9 cellular contexts compared by ENCODE assay signal in the genomic region with DNA sequence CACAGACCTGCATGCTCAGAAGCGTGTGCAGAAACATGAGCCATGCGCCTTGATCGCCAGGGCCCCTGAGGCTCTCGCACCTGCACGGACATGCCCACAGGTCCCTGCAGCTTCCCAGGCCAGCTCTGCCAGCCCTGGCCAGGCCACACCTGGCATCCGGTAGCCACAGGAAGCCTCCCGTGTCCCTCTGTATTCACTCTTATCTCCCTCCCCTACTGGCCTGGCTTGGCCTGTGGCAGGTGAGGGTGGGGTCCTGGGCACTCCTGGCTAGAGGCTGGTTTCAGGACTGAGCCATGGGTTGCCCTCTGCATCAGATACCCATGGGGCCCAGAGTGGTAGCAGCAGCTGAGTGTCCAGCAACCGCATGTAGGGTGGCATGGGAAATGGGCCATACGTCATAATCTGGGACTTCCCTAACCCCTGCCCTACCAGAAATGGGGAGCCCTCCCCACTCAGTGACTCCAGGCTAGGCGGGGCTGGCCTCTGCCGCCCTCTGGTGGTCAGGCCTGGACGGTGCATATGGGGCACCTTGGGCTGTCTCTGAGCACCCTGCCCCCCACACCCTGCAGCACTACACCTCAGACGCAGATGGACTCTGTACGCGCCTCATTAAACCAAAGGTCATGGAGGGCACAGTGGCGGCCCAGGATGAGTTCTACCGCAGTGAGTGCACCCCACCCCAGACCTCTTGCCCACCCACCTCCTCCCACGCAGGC. TPM values are rescaled to one million over a fixed set of nuclear protein-coding genes. Genes with fewer than 3 reads are reported as not detected.
DNase-seq lines count a peak whose midpoint lies in the region; ATAC-seq, FAIRE-seq and TF ChIP-seq lines count a peak whose summit lies in the region.
"Had no signal": no experiment of that assay in that cellular context is flagged by ENCODE, and none has a peak within 500 bp of the region (broad histone marks: within the 10 kb centered on the region; RNA-seq: fewer than 3 reads in every experiment).

No MANE protein-coding gene starts in this region.

- ATAC-seq in GM21447 (IDR thresholded peaks at IDR 0.05; ENCODE audit: unreplicated experiment) (peak; percentile 65), GM19395 (IDR thresholded peaks at IDR 0.05; ENCODE audit: unreplicated experiment) (no peak)

- H3K4me1 Mint-ChIP-seq in T-helper 2 cell treated with Interferon-gamma antibody and Interleukin-4, amounts not matched to agents 5 μg/mL and 100 μg/mL, for 36 hours (ENCODE audit: low read depth), result peaks cover 30% of the 10 kb centered on the region

- TF ChIP-seq CTCF in D721Med (IDR thresholded peaks at IDR 0.05; ENCODE audit: insufficient read depth, missing control alignments), result peak; percentile 76
- peak; percentile 97 for TF ChIP-seq CTCF in LNCAP (IDR thresholded peaks at IDR 0.05)
- peak; percentile 96 to 98 for TF ChIP-seq CTCF in right atrium auricular region (IDR thresholded peaks at IDR 0.05)

- H3K9me3 Mint-ChIP-seq in T-helper 2 cell treated with Interferon-gamma antibody and Interleukin-4, amounts not matched to agents 5 μg/mL and 100 μg/mL, for 36 hours, result no peaks in the 10 kb centered on the region

- FAIRE-seq in D721Med (lab: Jason Lieb, UNC) (no peak), small intestine (lab: Jason Lieb, UNC) (no peak)
- FAIRE-seq: colon had no signal

- H3K9me3 ChIP-seq in right atrium auricular region, result no peaks in the 10 kb centered on the region
- no peaks in the 10 kb centered on the region for H3K9me3 ChIP-seq in small intestine (ENCODE audit: control insufficient read depth, low read depth)

- H3K4me3 ChIP-seq in right atrium auricular region (no peak overlapping the region), small intestine (ENCODE audit: low read depth in 1 of 2, low read length in 2 of 2) (no peak overlapping the region)

- H3K27ac Mint-ChIP-seq in T-helper 2 cell treated with Interferon-gamma antibody and Interleukin-4, amounts not matched to agents 5 μg/mL and 100 μg/mL, for 36 hours, result peak overlapping the region; percentile 77

- H3K4me1 ChIP-seq in right atrium auricular region, result peaks cover 0 to 35% of the 10 kb centered on the region in 2 donors
- H3K4me1 ChIP-seq in small intestine (ENCODE audit: control insufficient read depth in 2 of 2, insufficient read depth in 1 of 2, low read depth in 1 of 2, low read length in 1 of 2), result peaks cover 2 to 4% of the 10 kb centered on the region in 2 donors

- peaks cover 59% of the 10 kb centered on the region for H3K36me3 Mint-ChIP-seq in T-helper 2 cell treated with Interferon-gamma antibody and Interleukin-4, amounts not matched to agents 5 μg/mL and 100 μg/mL, for 36 hours (ENCODE audit: low read depth)

- peaks cover 39% of the 10 kb centered on the region for H3K36me3 ChIP-seq in right atrium auricular region
- peaks cover 4 to 13% of the 10 kb centered on the region in 2 donors for H3K36me3 ChIP-seq in small intestine (ENCODE audit: control insufficient read depth in 2 of 2, insufficient read depth in 2 of 2, low read length in 2 of 2)

- no peak overlapping the region for H3K4me3 Mint-ChIP-seq in T-helper 2 cell treated with Interferon-gamma antibody and Interleukin-4, amounts not matched to agents 5 μg/mL and 100 μg/mL, for 36 hours

- 12 to 38% (median 20%) methylated on average over 18 of the region's 18 CpGs for WGBS in small intestine, 3 donors

- DNase-seq in D721Med (ENCODE audit: insufficient read length, low spot score) (peak; percentile 81), right atrium auricular region (ENCODE audit: low spot score) (peak; percentile 83), small intestine (peak; percentile 93)
- peak; percentile 84 for DNase-seq in T-helper 2 cell treated with Interferon-gamma antibody and Interleukin-4, amounts not matched to agents 5 μg/mL and 100 μg/mL, for 36 hours (ENCODE audit: low spot score)

- no peaks in the 10 kb centered on the region for H3K27me3 ChIP-seq in right atrium auricular region
- H3K27me3 ChIP-seq in small intestine (ENCODE audit: control insufficient read depth in 2 of 2, insufficient read depth in 2 of 2, low read length in 2 of 2), result no peaks in the 10 kb centered on the region

- peak overlapping the region; percentile 31 for H3K27ac ChIP-seq in angular gyrus (ENCODE audit: low read depth, low read length)
- H3K27ac ChIP-seq in right atrium auricular region, result peak overlapping the region; percentile 72 to 80
- peak overlapping the region; percentile 60 to 73 for H3K27ac ChIP-seq in small intestine (ENCODE audit: low read depth in 1 of 2, low read length in 1 of 2)

- no peaks in the 10 kb centered on the region for H3K27me3 Mint-ChIP-seq in T-helper 2 cell treated with Interferon-gamma antibody and Interleukin-4, amounts not matched to agents 5 μg/mL and 100 μg/mL, for 36 hours (ENCODE audit: low read depth)

RNA-seq across cellular contexts. Expression of a gene that starts 12.6 kb away (rescaled TPM):
- 10 to 100 TPM; 13.8 to 88.7 TPM for total RNA-seq in right atrium auricular region
- under 1 TPM in 1 of 3 donors, not detected in 2; 0.46 TPM for polyA plus RNA-seq in small intestine

RNA-seq across cellular contexts. Expression of a gene that starts 18.1 kb away (rescaled TPM):
- 10 to 100 TPM; 25.6 to 26.8 TPM for total RNA-seq in right atrium auricular region
- polyA plus RNA-seq in small intestine, result 10 to 100 TPM; 39.4 to 76.8 (median 47.4) TPM

RNA-seq across cellular contexts. Expression of a gene that starts 26.4 kb away (rescaled TPM):
- total RNA-seq in right atrium auricular region, result 10 to 100 TPM in 1 of 2 donors, 1 to 10 TPM in 1; 1.1 to 10.8 TPM
- 1 to 10 TPM in 1 of 3 donors, not detected in 2; 1.1 TPM for polyA plus RNA-seq in small intestine

RNA-seq across cellular contexts. Expression of a gene that starts 43.0 kb away (rescaled TPM):
- 10 to 100 TPM; 38.1 to 42.9 TPM for total RNA-seq in right atrium auricular region
- polyA plus RNA-seq in small intestine, result 100 to 1,000 TPM in 1 of 3 donors, 10 to 100 TPM in 2; 38.2 to 111 (median 71.1) TPM

RNA-seq across cellular contexts. Expression of a gene that starts 51.4 kb away (rescaled TPM):
- total RNA-seq in right atrium auricular region, result not detected
- not detected for polyA plus RNA-seq in small intestine
